ENCODE assay signal across 8 cellular contexts in genomic region chr1:150507912-150508864, GRCh38. TPM values are rescaled to one million over a fixed set of nuclear protein-coding genes. Genes with fewer than 3 reads are reported as not detected.
DNase-seq lines count a peak whose midpoint lies in the region; ATAC-seq, FAIRE-seq and TF ChIP-seq lines count a peak whose summit lies in the region.

ECM1 (plus strand) TSS chr1:150508109; CDS start chr1:150508210, 101 bp downstream.

- POLR2A ChIA-PET in PC-9 (lab: Charles Lee; ENCODE audit: unreplicated experiment) (interaction anchor here (0.6 to 1.0 kb wide), 3 partner anchors 8 to 30 kb away, joined by 5 to 29 read pairs (median 7); partner anchors contain the start of gene FALEC), endothelial cell of umbilical vein (lab: Charles Lee) (interaction anchor here (0.6 to 1.2 kb wide), 2 partner anchors 8 to 599 kb away, joined by 4 read pairs; partner anchors contain the start of gene FALEC)

- H3K36me3 ChIP-seq in DND-41 (ENCODE audit: insufficient read depth, low read length) (peaks cover 38% of the 10 kb centered on the region), PC-9 (ENCODE audit: low read depth) (no peaks in the 10 kb centered on the region), endothelial cell of umbilical vein (ENCODE audit: control insufficient read depth in 2 of 2, extremely low read depth in 1 of 2, insufficient read depth in 2 of 2, low read length in 2 of 2) (peaks cover 0 to 12% of the 10 kb centered on the region in 2 experiments)

- H3F3A ChIP-seq in PC-9 (ENCODE audit: insufficient read depth, low read depth) = no peaks in the 10 kb centered on the region; the same call in 1 of the 2 replicates

- no peak within 1 kb of the TSS for H3K4me2 ChIP-seq in DND-41 (ENCODE audit: insufficient read depth, low read length)
- H3K4me2 ChIP-seq in PC-9 = peak within 1 kb of the TSS; percentile 32; the same call in 1 of the 2 replicates
- peak within 1 kb of the TSS; percentile 15 for H3K4me2 ChIP-seq in endothelial cell of umbilical vein (ENCODE audit: insufficient read depth, low read length)

- no peaks in the 10 kb centered on the region for H3K9me3 Mint-ChIP-seq in nephron

- no peaks in the 10 kb centered on the region for H3K9me1 ChIP-seq in endothelial cell of umbilical vein (replicated peaks; ENCODE audit: control insufficient read depth, extremely low read depth, insufficient read depth, low read length)

- no peak within 1 kb of the TSS for H3K9ac ChIP-seq in DND-41 (ENCODE audit: low read depth, low read length)
- H3K9ac ChIP-seq in endothelial cell of umbilical vein (replicated peaks; ENCODE audit: extremely low read depth, insufficient read depth, low read length) = peak within 1 kb of the TSS; percentile 5

- H3K4me1 Mint-ChIP-seq in nephron = peaks cover 32% of the 10 kb centered on the region

- peaks cover 43% of the 10 kb centered on the region for H3K36me3 Mint-ChIP-seq in nephron (ENCODE audit: low read depth)

- CTCF ChIA-PET in PC-9 (lab: Charles Lee) (interaction anchor here (1.0 kb wide), 1 partner anchor 30 kb away, joined by 4 read pairs; no protein-coding TSS in a partner anchor), endothelial cell of umbilical vein (lab: Charles Lee) (interaction anchor here (1.0 to 3.1 kb wide), 4 partner anchors 8 to 52 kb away, joined by 3 to 20 read pairs (median 6); partner anchors contain the start of gene FALEC)

- H3K4me3 Mint-ChIP-seq in nephron = peak within 1 kb of the TSS; percentile 28 to 53 (median 48)

- no peak for TF ChIP-seq POLR2A in endothelial cell of umbilical vein (IDR thresholded peaks at IDR 0.05; ENCODE audit: low read depth, low read length)

- TF ChIP-seq CTCF in DND-41 (IDR thresholded peaks at IDR 0.05; ENCODE audit: borderline replicate concordance, extremely low read depth, low read length, poor library complexity, severe bottlenecking) (no peak), PC-9 (conservative IDR thresholded peaks at IDR 0.05) (no peak), endothelial cell of umbilical vein (IDR thresholded peaks at IDR 0.05; ENCODE audit: extremely low read depth in 1 of 2, insufficient read depth in 1 of 2, low read depth in 1 of 2, low read length in 2 of 2) (no peak), nephron (IDR thresholded peaks at IDR 0.05; ENCODE audit: unreplicated experiment in 3 of 3) (no peak)

- H3K27me3 ChIP-seq in DND-41 (ENCODE audit: insufficient read depth, low read length, poor library complexity) (no peaks in the 10 kb centered on the region), PC-9 (ENCODE audit: insufficient read depth, low read depth) (no peaks in the 10 kb centered on the region), endothelial cell of umbilical vein (ENCODE audit: control insufficient read depth in 2 of 2, insufficient read depth in 2 of 2, low read length in 2 of 2) (no peaks in the 10 kb centered on the region)

- intact Hi-C loops in PC-9 (cut with micrococcal nuclease; ENCODE audit: unreplicated experiment) = no loop called here
- intact Hi-C loops in endothelial cell of umbilical vein (cut with micrococcal nuclease) = loop anchor here (1.0 kb wide), 1 partner anchor 21 kb away; the partner anchor contains the start of gene TARS2

- H3K9me3 ChIP-seq in DND-41 (ENCODE audit: insufficient read depth, low read length, severe bottlenecking) (no peaks in the 10 kb centered on the region), PC-9 (ENCODE audit: insufficient read depth, low read depth) (no peaks in the 10 kb centered on the region), endothelial cell of umbilical vein (replicated peaks; ENCODE audit: control insufficient read depth, insufficient read depth, low read length) (no peaks in the 10 kb centered on the region)

- DNase-seq in DND-41 = peak; percentile 20
- DNase-seq in PC-9 = peak; percentile 55 to 63
- DNase-seq in endothelial cell of umbilical vein (ENCODE audit: low read depth, low spot score) = peak; percentile 71
- no peak for DNase-seq in GF-D8 (lab: John Stamatoyannopoulos, UW)
- DNase-seq in NCI-H345 treated with DMSO at 0.1 percent for 48 hours (lab: John Stamatoyannopoulos, UW; ENCODE audit: unreplicated experiment) = no peak
- no peak for DNase-seq in NCI-H1048 (lab: John Stamatoyannopoulos, UW)

- dilution Hi-C loops in endothelial cell of umbilical vein (cut with MboI; ENCODE audit: extremely low pct_ligation_motif_present, low sequenced_read_pairs) = no loop called here

- H3K4me3 ChIP-seq in DND-41 (ENCODE audit: low read depth in 1 of 2, low read length in 2 of 2) = no peak within 1 kb of the TSS
- no peak within 1 kb of the TSS for H3K4me3 ChIP-seq in PC-9
- no peak within 1 kb of the TSS for H3K4me3 ChIP-seq in endothelial cell of umbilical vein (replicated peaks in 1 of 3; ENCODE audit: insufficient read depth in 1 of 3, low read depth in 1 of 3, low read length in 3 of 3)

- BruUV-seq in PC-9 (replicated peaks; lab: Mats Ljungman, UMichigan) (TSS peak; percentile 71), endothelial cell of umbilical vein (replicated peaks; lab: Mats Ljungman, UMichigan) (TSS peak; percentile 56)

- H2AFZ ChIP-seq in DND-41 (ENCODE audit: low read depth, low read length) = no peak within 1 kb of the TSS
- no peak within 1 kb of the TSS for H2AFZ ChIP-seq in PC-9
- H2AFZ ChIP-seq in endothelial cell of umbilical vein (ENCODE audit: low read depth, low read length) = peak within 1 kb of the TSS; percentile 66

- FAIRE-seq in endothelial cell of umbilical vein (lab: Jason Lieb, UNC) = peak; percentile 99

- H3K4me1 ChIP-seq in DND-41 (ENCODE audit: insufficient read depth, low read length) (no peaks in the 10 kb centered on the region), PC-9 (replicated peaks; ENCODE audit: insufficient read depth) (peaks cover 13% of the 10 kb centered on the region), endothelial cell of umbilical vein (ENCODE audit: control insufficient read depth, extremely low read depth, insufficient read depth, low read length) (peaks cover 10% of the 10 kb centered on the region)

- H4K20me1 ChIP-seq in DND-41 (ENCODE audit: insufficient read depth, low read length) = no peaks in the 10 kb centered on the region
- no peaks in the 10 kb centered on the region for H4K20me1 ChIP-seq in PC-9 (ENCODE audit: insufficient read depth)
- H4K20me1 ChIP-seq in endothelial cell of umbilical vein (replicated peaks; ENCODE audit: control insufficient read depth, extremely low read depth, insufficient read depth, low read length) = no peaks in the 10 kb centered on the region

- peaks cover 4% of the 10 kb centered on the region for H3K27me3 Mint-ChIP-seq in nephron (ENCODE audit: low read depth)

- H3K27ac Mint-ChIP-seq in nephron = peak within 1 kb of the TSS; percentile 75 to 85 (median 84)

- ATAC-seq in DND-41 (ENCODE audit: insufficient read depth, low read depth) (peak; percentile 71), HG03196 (IDR thresholded peaks at IDR 0.05; ENCODE audit: unreplicated experiment) (no peak)

- H3K9me2 ChIP-seq in PC-9 (ENCODE audit: insufficient read depth) = no peaks in the 10 kb centered on the region

- H3K27ac ChIP-seq in DND-41 (ENCODE audit: low read length) = no peak within 1 kb of the TSS
- no peak within 1 kb of the TSS for H3K27ac ChIP-seq in PC-9
- peak within 1 kb of the TSS; percentile 34 for H3K27ac ChIP-seq in endothelial cell of umbilical vein (ENCODE audit: insufficient read depth, low read depth, low read length)

- H3K79me2 ChIP-seq in DND-41 (ENCODE audit: insufficient read depth, low read length) (no peaks in the 10 kb centered on the region), PC-9 (ENCODE audit: low read depth) (no peaks in the 10 kb centered on the region), endothelial cell of umbilical vein (ENCODE audit: control insufficient read depth, insufficient read depth, low read length) (no peaks in the 10 kb centered on the region)

TF ChIP-seq in endothelial cell of umbilical vein, 7 proteins besides CTCF, POLR2A, EP300 and RAD21:
- peak; percentile 86 for TF ChIP-seq FOS (IDR thresholded peaks at IDR 0.05; ENCODE audit: borderline replicate concordance, insufficient read depth, low read length)
- TF ChIP-seq POLR2AphosphoS5 (IDR thresholded peaks at IDR 0.05; ENCODE audit: insufficient read depth, low read depth, low read length) = peak; percentile 23
- no peak for TF ChIP-seq MYC (IDR thresholded peaks at IDR 0.05; ENCODE audit: low read depth, low read length)
- TF ChIP-seq JUN (IDR thresholded peaks at IDR 0.05; ENCODE audit: borderline replicate concordance, insufficient read depth, insufficient read length, low read depth) = peak; percentile 54
- no peak for TF ChIP-seq MAX (IDR thresholded peaks at IDR 0.05; ENCODE audit: insufficient read depth, insufficient read length)
- TF ChIP-seq EZH2 (IDR thresholded peaks at IDR 0.05; ENCODE audit: borderline replicate concordance, low read depth, low read length, severe bottlenecking) = no peak

RNA-seq across cellular contexts. Expression of gene ECM1, which starts in this region (rescaled TPM):
- total RNA-seq in PC-9 (2021) (6.3 and 10.3 TPM in 2 replicates), endothelial cell of umbilical vein (7.2 and 7.3 TPM in 2 replicates)
- polyA plus RNA-seq in endothelial cell of umbilical vein = 16.6 and 20.5 TPM in 2 replicates
- 8.3 and 10.8 TPM in 2 replicates for polyA plus RNA-seq in endothelial cell of umbilical vein (2011; cell fraction: cytosol; rRNA removed)
- 12.9 and 14.6 TPM in 2 replicates for polyA plus RNA-seq in endothelial cell of umbilical vein (2011; cell fraction: nucleus; rRNA removed)
- polyA plus RNA-seq in endothelial cell of umbilical vein (2012) = 8.8 and 12.4 TPM in 2 replicates
- 7.0 and 10.2 TPM in 2 replicates for polyA minus RNA-seq in endothelial cell of umbilical vein
- 3.7 TPM for polyA minus RNA-seq in endothelial cell of umbilical vein (2011; cell fraction: cytosol; rRNA and poly(A)+ RNA removed)
- 2.5 and 2.9 TPM in 2 replicates for polyA minus RNA-seq in endothelial cell of umbilical vein (2011; cell fraction: nucleus; rRNA and poly(A)+ RNA removed)

Comparison
In these comparisons a context has a peak if more than half of its experiments do, and no peak if none do; other contexts are left out.
1. DNase-seq: peak in DND-41 (single experiment), PC-9 (2 of 2) and endothelial cell of umbilical vein (single experiment); none in GF-D8 (single experiment), NCI-H345 treated with DMSO at 0.1 percent for 48 hours (single experiment) and NCI-H1048 (single experiment).